ENCODE assay signal across 7 cellular contexts in genomic region chr19:45952691-45953505, GRCh38.
DNase-seq lines count a peak whose midpoint lies in the region; ATAC-seq and TF ChIP-seq lines count a peak whose summit lies in the region.

No MANE protein-coding gene starts in this region.

- no peaks in the 10 kb centered on the region for H3K9me3 Mint-ChIP-seq in activated naive CD8-positive, alpha-beta T cell treated with anti-CD3 and anti-CD28 coated beads, Interleukin-2, amount 50 U/mL, for 24 hours

- DNase-seq in GM20000 (ENCODE audit: low spot score) (peak; percentile 74), NCI-H82 treated with DMSO at 0.1 percent for 48 hours (lab: John Stamatoyannopoulos, UW; ENCODE audit: unreplicated experiment) (peak; percentile 86), iPS DF 4.7 (ENCODE audit: extremely low read depth, low spot score) (peak; percentile 72)
- peak; percentile 55 for DNase-seq in activated naive CD8-positive, alpha-beta T cell treated with anti-CD3 and anti-CD28 coated beads, Interleukin-2, amount 50 U/mL, for 24 hours
- DNase-seq in stimulated activated CD4-positive, alpha-beta T cell treated with anti-CD3 and anti-CD28 coated beads, Interleukin-1b, Interleukin-23, amount 100 ng/mL, for 24 hours (ENCODE audit: low read depth in 4 of 4, low spot score in 1 of 4): peak in 3 of 4 experiments; percentile 18 to 36 (median 27)

- peaks cover 29% of the 10 kb centered on the region for H3K27me3 Mint-ChIP-seq in activated naive CD8-positive, alpha-beta T cell treated with anti-CD3 and anti-CD28 coated beads, Interleukin-2, amount 50 U/mL, for 24 hours

- H3K36me3 Mint-ChIP-seq in activated naive CD8-positive, alpha-beta T cell treated with anti-CD3 and anti-CD28 coated beads, Interleukin-2, amount 50 U/mL, for 24 hours (ENCODE audit: low read depth): no peaks in the 10 kb centered on the region

- H3K27ac Mint-ChIP-seq in activated naive CD8-positive, alpha-beta T cell treated with anti-CD3 and anti-CD28 coated beads, Interleukin-2, amount 50 U/mL, for 24 hours: no peak overlapping the region

- H3K4me1 Mint-ChIP-seq in activated naive CD8-positive, alpha-beta T cell treated with anti-CD3 and anti-CD28 coated beads, Interleukin-2, amount 50 U/mL, for 24 hours: peaks cover 7% of the 10 kb centered on the region

- peak overlapping the region; percentile 69 for H3K4me3 Mint-ChIP-seq in activated naive CD8-positive, alpha-beta T cell treated with anti-CD3 and anti-CD28 coated beads, Interleukin-2, amount 50 U/mL, for 24 hours

- no peak for TF ChIP-seq CTCF in GM20000 (IDR thresholded peaks at IDR 0.05; ENCODE audit: extremely low read depth, missing control alignments)

- ATAC-seq in activated naive CD8-positive, alpha-beta T cell treated with anti-CD3 and anti-CD28 coated beads, Interleukin-2, amount 50 U/mL, for 24 hours: peak; percentile 28
- no peak for ATAC-seq in HG02759 (IDR thresholded peaks at IDR 0.05; ENCODE audit: unreplicated experiment)
- ATAC-seq in HG03565 (IDR thresholded peaks at IDR 0.05; ENCODE audit: unreplicated experiment): no peak

Comparison
In these comparisons a context has a peak if more than half of its experiments do, and no peak if none do; other contexts are left out.
1. DNase-seq: peak in every context shown above with its lines; median percentile 86 in NCI-H82 treated with DMSO at 0.1 percent for 48 hours; 74 in GM20000; 72 in iPS DF 4.7; 55 in activated naive CD8-positive, alpha-beta T cell treated with anti-CD3 and anti-CD28 coated beads, Interleukin-2, amount 50 U/mL, for 24 hours; 27 in stimulated activated CD4-positive, alpha-beta T cell treated with anti-CD3 and anti-CD28 coated beads, Interleukin-1b, Interleukin-23, amount 100 ng/mL, for 24 hours.